12 cellular contexts compared by ENCODE assay signal in the genomic region with DNA sequence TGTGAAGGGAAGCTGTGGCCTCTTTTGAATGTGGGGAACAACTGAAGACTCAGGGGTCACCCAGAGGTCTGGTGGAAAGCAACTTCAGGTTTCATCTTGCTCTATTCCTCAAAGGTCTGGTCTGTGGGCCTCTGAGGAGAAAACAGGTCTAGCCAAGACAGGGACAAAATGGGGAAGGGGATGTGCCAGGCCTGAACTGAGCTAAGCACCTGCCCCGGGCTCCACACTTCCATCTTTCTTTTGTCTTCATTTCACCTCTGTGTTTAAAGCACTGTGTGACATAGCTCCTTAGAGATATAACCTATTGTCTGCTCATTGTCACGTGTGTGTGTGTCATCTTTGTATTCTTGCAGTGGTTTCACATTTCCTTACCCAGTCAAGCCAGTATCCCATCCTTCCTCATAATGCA. TPM values are rescaled to one million over a fixed set of nuclear protein-coding genes. Genes with fewer than 3 reads are reported as not detected.
A peak's percentile ranks its signal among the peaks of the same experiment; 100 is the strongest.
DNase-seq lines count a peak whose midpoint lies in the region; ATAC-seq and TF ChIP-seq lines count a peak whose summit lies in the region.
"Had no signal": no experiment of that assay in that cellular context is flagged by ENCODE, and none has a peak within 500 bp of the region (broad histone marks: within the 10 kb centered on the region; RNA-seq: fewer than 3 reads in every experiment).

No MANE protein-coding gene starts in this region.

- H3K36me3 ChIP-seq in CD4-positive, alpha-beta memory T cell (ENCODE audit: insufficient read depth, low read length): peaks cover 20% of the 10 kb centered on the region

- peaks cover 12% of the 10 kb centered on the region for H3K4me1 Mint-ChIP-seq in stimulated activated naive CD8-positive, alpha-beta T cell treated with anti-CD3 and anti-CD28 coated beads, Interleukin-15, amount 100 ng/mL, for 72 hours
- peaks cover 46% of the 10 kb centered on the region for H3K4me1 Mint-ChIP-seq in brain
- H3K4me1 Mint-ChIP-seq in CD4-positive, alpha-beta memory T cell: no peaks in the 10 kb centered on the region

- no peak for DNase-seq in stimulated activated naive CD8-positive, alpha-beta T cell treated with anti-CD3 and anti-CD28 coated beads, Interleukin-15, amount 100 ng/mL, for 72 hours
- DNase-seq in stimulated activated naive CD8-positive, alpha-beta T cell treated with anti-CD3 and anti-CD28 coated beads, Interleukin-15, Interleukin-2, amounts not matched to agents 100 U/mL and 50 U/mL, for 24 hours: no peak
- DNase-seq in lung microvascular endothelial cell (ENCODE audit: low read depth in 2 of 2): peak; percentile 27 to 69
- DNase-seq in NCI-H446 (lab: John Stamatoyannopoulos, UW): no peak
- no peak for DNase-seq in activated naive CD4-positive, alpha-beta T cell (lab: John Stamatoyannopoulos, UW)
- no peak for DNase-seq in CD4-positive, alpha-beta memory T cell
- DNase-seq: foreskin melanocyte, natural killer cell had no signal

- CTCF ChIA-PET in CD4-positive, alpha-beta memory T cell (lab: Charles Lee; ENCODE audit: partially characterized antibody): interaction anchor here (0.7 to 1.5 kb wide), 4 partner anchors 22 to 87 kb away, joined by 3 to 6 read pairs (median 4); no protein-coding TSS in a partner anchor

- intact Hi-C loops in CD4-positive, alpha-beta memory T cell (cut with micrococcal nuclease): no loop called here

- no peaks in the 10 kb centered on the region for H3K27me3 ChIP-seq in CD4-positive, alpha-beta memory T cell (ENCODE audit: insufficient read depth, low read length)

- no peak overlapping the region for H3K27ac ChIP-seq in CD4-positive, alpha-beta memory T cell (ENCODE audit: low read depth, low read length)
- H3K27ac ChIP-seq: HL-60 had no signal

- TF ChIP-seq CTCF in brain (conservative IDR thresholded peaks at IDR 0.05): no peak

- POLR2A ChIA-PET in CD4-positive, alpha-beta memory T cell (lab: Charles Lee; ENCODE audit: partially characterized antibody): no interaction called here

- H3K4me1 ChIP-seq in CD4-positive, alpha-beta memory T cell (ENCODE audit: insufficient read depth, low read length): no peaks in the 10 kb centered on the region

- no peaks in the 10 kb centered on the region for H3K9me3 Mint-ChIP-seq in stimulated activated naive CD8-positive, alpha-beta T cell treated with anti-CD3 and anti-CD28 coated beads, Interleukin-15, amount 100 ng/mL, for 72 hours
- peaks cover 0 to 18% (median 0%) of the 10 kb centered on the region in 5 experiments for H3K9me3 Mint-ChIP-seq in brain
- H3K9me3 Mint-ChIP-seq in CD4-positive, alpha-beta memory T cell: peaks cover 0 to 6% (median 0%) of the 10 kb centered on the region in 8 donors
- H3K9me3 Mint-ChIP-seq: natural killer cell had no signal

- peak overlapping the region; percentile 31 to 34 for H3K27ac Mint-ChIP-seq in stimulated activated naive CD8-positive, alpha-beta T cell treated with anti-CD3 and anti-CD28 coated beads, Interleukin-15, amount 100 ng/mL, for 72 hours
- peak overlapping the region; percentile 32 to 99 (median 98) for H3K27ac Mint-ChIP-seq in brain
- no peak overlapping the region for H3K27ac Mint-ChIP-seq in CD4-positive, alpha-beta memory T cell
- H3K27ac Mint-ChIP-seq: natural killer cell had no signal

- no peak overlapping the region for H3K4me3 Mint-ChIP-seq in stimulated activated naive CD8-positive, alpha-beta T cell treated with anti-CD3 and anti-CD28 coated beads, Interleukin-15, amount 100 ng/mL, for 72 hours
- no peak overlapping the region for H3K4me3 Mint-ChIP-seq in brain
- no peak overlapping the region for H3K4me3 Mint-ChIP-seq in CD4-positive, alpha-beta memory T cell
- H3K4me3 Mint-ChIP-seq: natural killer cell had no signal

- H3K27me3 Mint-ChIP-seq in stimulated activated naive CD8-positive, alpha-beta T cell treated with anti-CD3 and anti-CD28 coated beads, Interleukin-15, amount 100 ng/mL, for 72 hours: no peaks in the 10 kb centered on the region
- H3K27me3 Mint-ChIP-seq in brain: peaks cover 3% of the 10 kb centered on the region
- H3K27me3 Mint-ChIP-seq in CD4-positive, alpha-beta memory T cell: no peaks in the 10 kb centered on the region

- H3K36me3 Mint-ChIP-seq in brain: peaks cover 59% of the 10 kb centered on the region
- H3K36me3 Mint-ChIP-seq in CD4-positive, alpha-beta memory T cell: peaks cover 27 to 40% of the 10 kb centered on the region in 2 donors
- H3K36me3 Mint-ChIP-seq: natural killer cell had no signal

- no peaks in the 10 kb centered on the region for H3K9me3 ChIP-seq in CD4-positive, alpha-beta memory T cell (ENCODE audit: control insufficient read depth in 1 of 2, low read length in 2 of 2)

- ATAC-seq in stimulated activated naive CD8-positive, alpha-beta T cell treated with anti-CD3 and anti-CD28 coated beads, Interleukin-15, amount 100 ng/mL, for 72 hours: no peak
- no peak for ATAC-seq in stimulated activated naive CD8-positive, alpha-beta T cell treated with anti-CD3 and anti-CD28 coated beads, Interleukin-15, Interleukin-2, amounts not matched to agents 100 U/mL and 50 U/mL, for 24 hours
- no peak for ATAC-seq in HG02852 (IDR thresholded peaks at IDR 0.05; ENCODE audit: unreplicated experiment)
- ATAC-seq: natural killer cell had no signal

- H3K4me3 ChIP-seq in CD4-positive, alpha-beta memory T cell (ENCODE audit: low read length in 2 of 2): no peak overlapping the region
- H3K4me3 ChIP-seq: SK-N-MC had no signal

RNA-seq across cellular contexts. Expression of a gene that starts 19.9 kb away (rescaled TPM):
- 5.2 TPM for polyA plus RNA-seq in brain (ENCODE audit: insufficient read depth, low read depth, low replicate concordance)
- total RNA-seq in lung microvascular endothelial cell: 70.0 and 104 TPM in 2 replicates
- 1 to 10 TPM; 1.2 TPM for total RNA-seq in CD4-positive, alpha-beta memory T cell
- polyA plus RNA-seq in CD4-positive, alpha-beta memory T cell: not detected

RNA-seq across cellular contexts. Expression of a gene that starts 25.6 kb away (rescaled TPM):
- polyA plus RNA-seq in brain (ENCODE audit: insufficient read depth, low read depth, low replicate concordance): 30.4 TPM
- 12.1 and 14.8 TPM in 2 replicates for total RNA-seq in lung microvascular endothelial cell
- total RNA-seq in CD4-positive, alpha-beta memory T cell: 10 to 100 TPM; 46.2 to 49.2 TPM
- polyA plus RNA-seq in CD4-positive, alpha-beta memory T cell: 1 to 10 TPM; 6.8 to 8.0 TPM

RNA-seq across cellular contexts. Expression of a gene that starts 31.4 kb away (rescaled TPM):
- polyA plus RNA-seq in brain (ENCODE audit: insufficient read depth, low read depth, low replicate concordance): 0.83 TPM
- not detected in 2 replicates for total RNA-seq in lung microvascular endothelial cell
- total RNA-seq in CD4-positive, alpha-beta memory T cell: under 1 TPM; 0.73 to 0.91 TPM
- under 1 TPM in 1 of 2 donors, not detected in 1; 0.07 TPM for polyA plus RNA-seq in CD4-positive, alpha-beta memory T cell

RNA-seq across cellular contexts. Expression of a gene that starts 43.2 kb away (rescaled TPM):
- polyA plus RNA-seq in brain (ENCODE audit: insufficient read depth, low read depth, low replicate concordance): 231 TPM
- 86.1 and 110 TPM in 2 replicates for total RNA-seq in lung microvascular endothelial cell
- 10 to 100 TPM; 64.2 to 65.0 TPM for total RNA-seq in CD4-positive, alpha-beta memory T cell
- 100 to 1,000 TPM; 121 to 164 TPM for polyA plus RNA-seq in CD4-positive, alpha-beta memory T cell

RNA-seq across cellular contexts. Expression of a gene that starts 53.2 kb away (rescaled TPM):
- 93.3 TPM for polyA plus RNA-seq in brain (ENCODE audit: insufficient read depth, low read depth, low replicate concordance)
- 44.0 and 45.8 TPM in 2 replicates for total RNA-seq in lung microvascular endothelial cell
- total RNA-seq in CD4-positive, alpha-beta memory T cell: 10 to 100 TPM; 71.3 to 73.4 TPM
- polyA plus RNA-seq in CD4-positive, alpha-beta memory T cell: 100 to 1,000 TPM in 1 of 2 donors, 10 to 100 TPM in 1; 81.5 to 108 TPM

Comparison
In these comparisons a context has a peak if more than half of its experiments do, and no peak if none do; other contexts are left out.
1. DNase-seq: peak in lung microvascular endothelial cell (2 of 2); none in stimulated activated naive CD8-positive, alpha-beta T cell treated with anti-CD3 and anti-CD28 coated beads, Interleukin-15, amount 100 ng/mL, for 72 hours (0 of 2), stimulated activated naive CD8-positive, alpha-beta T cell treated with anti-CD3 and anti-CD28 coated beads, Interleukin-15, Interleukin-2, amounts not matched to agents 100 U/mL and 50 U/mL, for 24 hours (single experiment), NCI-H446 (0 of 2), activated naive CD4-positive, alpha-beta T cell (0 of 4) and CD4-positive, alpha-beta memory T cell (0 of 5).
2. H3K27ac Mint-ChIP-seq: peak in stimulated activated naive CD8-positive, alpha-beta T cell treated with anti-CD3 and anti-CD28 coated beads, Interleukin-15, amount 100 ng/mL, for 72 hours (2 of 2) and brain (5 of 5); none in CD4-positive, alpha-beta memory T cell (0 of 7).
3. RNA of a gene that starts 19.9 kb away (total RNA-seq): 70.0 to 104 TPM in lung microvascular endothelial cell; 1.2 TPM in CD4-positive, alpha-beta memory T cell; every median in the first group is over 10 times any median in the second.